20 cellular contexts compared by ENCODE assay signal in the genomic region with DNA sequence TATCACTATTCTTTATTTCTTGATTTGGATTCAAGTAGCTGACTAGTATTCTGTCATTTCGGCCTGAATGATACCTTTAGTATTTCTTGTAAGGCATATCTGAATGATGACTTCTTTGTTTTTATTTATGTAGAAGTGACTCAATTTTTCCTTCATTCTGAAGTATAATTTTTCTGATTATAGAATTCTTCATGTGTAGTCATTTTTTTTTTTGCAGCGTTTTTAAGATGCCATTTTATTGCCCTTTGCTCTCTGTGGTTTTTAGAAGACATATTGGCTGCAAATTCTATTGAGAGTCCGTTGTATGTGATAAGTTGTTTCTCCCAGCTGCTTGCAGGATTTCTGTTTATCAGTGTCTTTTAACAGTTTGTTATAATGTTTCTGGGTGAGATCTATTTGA.
DNase-seq lines count a peak whose midpoint lies in the region; ATAC-seq, FAIRE-seq and TF ChIP-seq lines count a peak whose summit lies in the region.
"Had no signal": no experiment of that assay in that cellular context is flagged by ENCODE, and none has a peak within 500 bp of the region (broad histone marks: within the 10 kb centered on the region; RNA-seq: fewer than 3 reads in every experiment).

No MANE protein-coding gene starts in this region.

- H3K9ac ChIP-seq in endothelial cell of umbilical vein (replicated peaks; ENCODE audit: extremely low read depth, insufficient read depth, low read length) (no peak overlapping the region), mesenchymal stem cell (ENCODE audit: low read length) (no peak overlapping the region)

- intact Hi-C loops in endothelial cell of umbilical vein (cut with micrococcal nuclease), result loop anchor here (1.0 to 10.0 kb wide), 5 partner anchors 125 to 1150 kb away; no protein-coding TSS in a partner anchor

- no peaks in the 10 kb centered on the region for H3K9me1 ChIP-seq in endothelial cell of umbilical vein (replicated peaks; ENCODE audit: control insufficient read depth, extremely low read depth, insufficient read depth, low read length)

- no peak overlapping the region for H2AK5ac ChIP-seq in mesenchymal stem cell (ENCODE audit: low read length, severe bottlenecking)

- no peak overlapping the region for H3K4me3 ChIP-seq in endothelial cell of umbilical vein (replicated peaks in 1 of 3; ENCODE audit: insufficient read depth in 1 of 3, low read depth in 1 of 3, low read length in 3 of 3)
- no peak overlapping the region for H3K4me3 ChIP-seq in mesenchymal stem cell (ENCODE audit: insufficient read depth in 1 of 2, low read depth in 1 of 2, low read length in 2 of 2)
- H3K4me3 ChIP-seq: SK-N-MC had no signal

- H3K27me3 ChIP-seq in endothelial cell of umbilical vein (ENCODE audit: control insufficient read depth in 2 of 2, insufficient read depth in 2 of 2, low read length in 2 of 2), result no peaks in the 10 kb centered on the region
- H3K27me3 ChIP-seq in mesenchymal stem cell (ENCODE audit: control insufficient read depth in 1 of 2, insufficient read depth in 1 of 2, low read length in 2 of 2), result no peaks in the 10 kb centered on the region

- no peak overlapping the region for H4K8ac ChIP-seq in mesenchymal stem cell (ENCODE audit: low read length)

- no peak for ATAC-seq in HG03432 (IDR thresholded peaks at IDR 0.05; ENCODE audit: unreplicated experiment)
- no peak for ATAC-seq in GM21723 (IDR thresholded peaks at IDR 0.05; ENCODE audit: unreplicated experiment)

- no peak overlapping the region for H3K4ac ChIP-seq in mesenchymal stem cell (ENCODE audit: low read depth in 1 of 2, low read length in 2 of 2)

- POLR2A ChIA-PET in endothelial cell of umbilical vein (lab: Charles Lee), result no interaction called here

- H2AFZ ChIP-seq in endothelial cell of umbilical vein (ENCODE audit: low read depth, low read length) (no peak overlapping the region), mesenchymal stem cell (ENCODE audit: low read depth, low read length) (no peak overlapping the region)

- H3K4me1 ChIP-seq in endothelial cell of umbilical vein (ENCODE audit: control insufficient read depth, extremely low read depth, insufficient read depth, low read length), result peaks cover 20% of the 10 kb centered on the region
- H3K4me1 ChIP-seq in mesenchymal stem cell (ENCODE audit: control insufficient read depth, insufficient read depth, low read depth, low read length), result no peaks in the 10 kb centered on the region

- H4K20me1 ChIP-seq in endothelial cell of umbilical vein (replicated peaks; ENCODE audit: control insufficient read depth, extremely low read depth, insufficient read depth, low read length), result no peaks in the 10 kb centered on the region

- no peak overlapping the region for H2BK15ac ChIP-seq in mesenchymal stem cell (ENCODE audit: low read depth, poor library complexity, severe bottlenecking)

- WGBS in mesenchymal stem cell, result 78% methylated on average over 2 of the region's 3 CpGs

- H3K27ac ChIP-seq in endothelial cell of umbilical vein (ENCODE audit: insufficient read depth, low read depth, low read length) (peak overlapping the region; percentile 65), mesenchymal stem cell (ENCODE audit: low read length, poor library complexity, severe bottlenecking) (no peak overlapping the region)
- H3K27ac ChIP-seq: HL-60, SK-N-MC had no signal

- no peak overlapping the region for H2BK5ac ChIP-seq in mesenchymal stem cell (ENCODE audit: low read depth, low read length, poor library complexity, severe bottlenecking)

- H3K14ac ChIP-seq in mesenchymal stem cell (ENCODE audit: low read length in 2 of 2), result no peak overlapping the region

- no peak overlapping the region for H3K18ac ChIP-seq in mesenchymal stem cell (ENCODE audit: low read depth in 1 of 2, low read length in 2 of 2)

- peak; percentile 48 for DNase-seq in HS-27A (ENCODE audit: low read depth)
- DNase-seq in amniotic stem cell (lab: John Stamatoyannopoulos, UW), result peak; percentile 38
- DNase-seq in endothelial cell of umbilical vein (ENCODE audit: low read depth, low spot score), result peak; percentile 47
- DNase-seq in mesenchymal stem cell, result peak; percentile 22
- DNase-seq in NCI-H1105 treated with DMSO at 0.1 percent for 48 hours (lab: John Stamatoyannopoulos, UW), result no peak
- no peak for DNase-seq in H4 (ENCODE audit: low spot score)
- DNase-seq: C1 segment of cervical spinal cord; CD8-positive, alpha-beta memory T cell; NCI-H1436; NCI-H1930; NCI-H345; NCI-H524 treated with DMSO at 0.1 percent for 48 hours; SHP77 had no signal

- H3K23ac ChIP-seq in mesenchymal stem cell (ENCODE audit: low read length in 2 of 2), result no peak overlapping the region

- dilution Hi-C loops in endothelial cell of umbilical vein (cut with MboI; ENCODE audit: extremely low pct_ligation_motif_present, low sequenced_read_pairs), result no loop called here

- H3K36me3 ChIP-seq in endothelial cell of umbilical vein (ENCODE audit: control insufficient read depth in 2 of 2, extremely low read depth in 1 of 2, insufficient read depth in 2 of 2, low read length in 2 of 2) (no peaks in the 10 kb centered on the region), mesenchymal stem cell (ENCODE audit: control insufficient read depth in 1 of 2, insufficient read depth in 2 of 2, low read depth in 1 of 2, low read length in 2 of 2) (no peaks in the 10 kb centered on the region)

- H3K79me2 ChIP-seq in endothelial cell of umbilical vein (ENCODE audit: control insufficient read depth, insufficient read depth, low read length), result no peaks in the 10 kb centered on the region

- no peak overlapping the region for H2BK12ac ChIP-seq in mesenchymal stem cell (ENCODE audit: low read length in 2 of 2)

- H3K4me2 ChIP-seq in endothelial cell of umbilical vein (ENCODE audit: insufficient read depth, low read length) (peak overlapping the region; percentile 42), mesenchymal stem cell (ENCODE audit: low read length, poor library complexity, severe bottlenecking) (no peak overlapping the region)

- no peak overlapping the region for H2BK120ac ChIP-seq in mesenchymal stem cell (ENCODE audit: low read depth, low read length)

- CTCF ChIA-PET in endothelial cell of umbilical vein (lab: Charles Lee), result interaction anchor here (1.0 to 1.4 kb wide), 3 partner anchors 9 to 1150 kb away, joined by 3 to 4 read pairs (median 4); no protein-coding TSS in a partner anchor

- no peak for TF ChIP-seq CTCF in endothelial cell of umbilical vein (IDR thresholded peaks at IDR 0.05; ENCODE audit: extremely low read depth in 1 of 2, insufficient read depth in 1 of 2, low read depth in 1 of 2, low read length in 2 of 2)

- no peak for FAIRE-seq in endothelial cell of umbilical vein (lab: Jason Lieb, UNC)
- FAIRE-seq: GM12892, GM18507, H54 had no signal

- no peak for TF ChIP-seq POLR2A in endothelial cell of umbilical vein (IDR thresholded peaks at IDR 0.05; ENCODE audit: low read depth, low read length)

- BruUV-seq in endothelial cell of umbilical vein (replicated peaks; lab: Mats Ljungman, UMichigan), result no TSS peak

- peaks cover 4% of the 10 kb centered on the region for H3K9me3 ChIP-seq in endothelial cell of umbilical vein (replicated peaks; ENCODE audit: control insufficient read depth, insufficient read depth, low read length)
- peaks cover 17% of the 10 kb centered on the region for H3K9me3 ChIP-seq in mesenchymal stem cell (ENCODE audit: control insufficient read depth, low read length)

- H3K79me1 ChIP-seq in mesenchymal stem cell (replicated peaks; ENCODE audit: low read length, poor library complexity, severe bottlenecking), result no peaks in the 10 kb centered on the region

- H4K91ac ChIP-seq in mesenchymal stem cell (ENCODE audit: low read length), result no peak overlapping the region

TF ChIP-seq in endothelial cell of umbilical vein, 7 proteins besides CTCF, POLR2A, EP300 and RAD21:
- TF ChIP-seq FOS (IDR thresholded peaks at IDR 0.05; ENCODE audit: borderline replicate concordance, insufficient read depth, low read length) (peak; percentile 27), MYC (IDR thresholded peaks at IDR 0.05; ENCODE audit: low read depth, low read length) (no peak), EZH2 (IDR thresholded peaks at IDR 0.05; ENCODE audit: borderline replicate concordance, low read depth, low read length, severe bottlenecking) (no peak)

Comparison
In these comparisons a context has a peak if more than half of its experiments do, and no peak if none do; other contexts are left out.
1. DNase-seq: peak in HS-27A (single experiment), amniotic stem cell (single experiment), endothelial cell of umbilical vein (single experiment) and mesenchymal stem cell (single experiment); none in NCI-H1105 treated with DMSO at 0.1 percent for 48 hours (single experiment) and H4 (single experiment).